10 cellular contexts compared by ENCODE assay signal in genomic region chr1:24108334-24109165, GRCh38. TPM values are rescaled to one million over a fixed set of nuclear protein-coding genes. Genes with fewer than 3 reads are reported as not detected.
DNase-seq lines count a peak whose midpoint lies in the region; TF ChIP-seq lines count a peak whose summit lies in the region.
"Had no signal": no experiment of that assay in that cellular context is flagged by ENCODE, and none has a peak within 500 bp of the region (broad histone marks: within the 10 kb centered on the region; RNA-seq: fewer than 3 reads in every experiment).

No MANE protein-coding gene starts in this region.

- H4K20me1 ChIP-seq in fibroblast of lung (ENCODE audit: control insufficient read depth, extremely low read depth, insufficient read depth, low read length): no peaks in the 10 kb centered on the region

- H3K4me1 ChIP-seq in Peyer's patch (peaks cover 0 to 36% (median 0%) of the 10 kb centered on the region in 4 donors), fibroblast of lung (ENCODE audit: control insufficient read depth, extremely low read depth, insufficient read depth, low read length) (no peaks in the 10 kb centered on the region)

- TF ChIP-seq POLR2A in Peyer's patch (IDR thresholded peaks at IDR 0.05): peak; percentile 14 to 64
- TF ChIP-seq POLR2A in erythroblast (IDR thresholded peaks at IDR 0.05; ENCODE audit: low read length): no peak

- no peak for TF ChIP-seq CTCF in Peyer's patch (IDR thresholded peaks at IDR 0.05)
- no peak for TF ChIP-seq CTCF in fibroblast of lung (conservative IDR thresholded peaks at IDR 0.05 in 1 of 2, IDR thresholded peaks at IDR 0.05 in 1 of 2; ENCODE audit: low read depth in 1 of 2, low read length in 2 of 2)

- peak overlapping the region in 3 of 4 donors; percentile 69 to 96 (median 95) for H3K27ac ChIP-seq in Peyer's patch
- no peak overlapping the region for H3K27ac ChIP-seq in fibroblast of lung (ENCODE audit: insufficient read depth, low read length)
- H3K27ac ChIP-seq: 22Rv1 had no signal

- DNase-seq in DMS53 (lab: John Stamatoyannopoulos, UW) (peak; percentile 21), DMS53 treated with DMSO at 0.1 percent for 48 hours (lab: John Stamatoyannopoulos, UW; ENCODE audit: unreplicated experiment) (no peak), Peyer's patch (peak in 2 of 3 donors; percentile 85 to 91), fibroblast of lung (ENCODE audit: low read depth in 2 of 2) (peak; percentile 43 to 93), renal cortical epithelial cell (ENCODE audit: low read depth) (peak; percentile 49), NCI-H526 treated with DMSO at 0.1 percent for 48 hours (lab: John Stamatoyannopoulos, UW) (no peak), erythroblast (lab: John Stamatoyannopoulos, UW) (no peak), anterior cingulate cortex (lab: John Stamatoyannopoulos, UW) (no peak)
- DNase-seq: NCI-H2029 treated with DMSO at 0.1 percent for 48 hours had no signal

- H3K27me3 ChIP-seq in Peyer's patch: no peaks in the 10 kb centered on the region
- H3K27me3 ChIP-seq in fibroblast of lung (ENCODE audit: control insufficient read depth, insufficient read depth, low read length): peaks cover 6% of the 10 kb centered on the region

- H3K4me3 ChIP-seq in Peyer's patch (peak overlapping the region in 2 of 4 donors; percentile 35), fibroblast of lung (replicated peaks in 1 of 4; ENCODE audit: control extremely low read depth in 1 of 4, insufficient read depth in 1 of 4, low read depth in 3 of 4, low read length in 4 of 4) (no peak overlapping the region)

- no peak overlapping the region for H3K4me2 ChIP-seq in fibroblast of lung (ENCODE audit: extremely low read depth, insufficient read depth, low read length)

- H3K9ac ChIP-seq in fibroblast of lung (ENCODE audit: insufficient read depth, low read length): no peak overlapping the region

- no peak overlapping the region for H2AFZ ChIP-seq in fibroblast of lung (ENCODE audit: low read length)

- no peaks in the 10 kb centered on the region for H3K79me2 ChIP-seq in fibroblast of lung (ENCODE audit: control insufficient read depth, insufficient read depth, low read length)

- H3K9me3 ChIP-seq in Peyer's patch: no peaks in the 10 kb centered on the region
- no peaks in the 10 kb centered on the region for H3K9me3 ChIP-seq in fibroblast of lung (ENCODE audit: control insufficient read depth, insufficient read depth, low read depth, low read length)

- H3K36me3 ChIP-seq in Peyer's patch (no peaks in the 10 kb centered on the region), fibroblast of lung (ENCODE audit: control insufficient read depth, insufficient read depth, low read length) (no peaks in the 10 kb centered on the region)

RNA-seq across cellular contexts. Expression of gene MYOM3, which starts 3.4 kb away (rescaled TPM):
- total RNA-seq in Peyer's patch (10 to 100 TPM; 10.7 to 40.8 (median 24.7) TPM), fibroblast of lung (not detected in 2 replicates), renal cortical epithelial cell (1.5 and 9.0 TPM in 2 replicates)
- not detected in 2 replicates for polyA plus RNA-seq in fibroblast of lung
- not detected in 2 replicates for polyA plus RNA-seq in fibroblast of lung (2012)
- polyA minus RNA-seq in fibroblast of lung (ENCODE audit: low replicate concordance): not detected in 2 replicates

RNA-seq across cellular contexts. Expression of gene IL22RA1, which starts 34.4 kb away (rescaled TPM):
- total RNA-seq in Peyer's patch: 10 to 100 TPM in 3 of 4 donors, 1 to 10 TPM in 1; 9.9 to 87.9 (median 74.5) TPM
- total RNA-seq in fibroblast of lung: under 0.01 TPM in 1 of 2 replicates, not detected in the other
- polyA plus RNA-seq in fibroblast of lung: 0.03 and 0.06 TPM in 2 replicates
- 0.05 and 0.13 TPM in 2 replicates for polyA plus RNA-seq in fibroblast of lung (2012)
- not detected in 2 replicates for polyA minus RNA-seq in fibroblast of lung (ENCODE audit: low replicate concordance)
- 0.05 TPM in 1 of 2 replicates, not detected in the other for total RNA-seq in renal cortical epithelial cell

Comparison
In these comparisons a context has a peak if more than half of its experiments do, and no peak if none do; other contexts are left out.
1. DNase-seq: peak in DMS53 (single experiment), Peyer's patch (2 of 3), fibroblast of lung (2 of 2) and renal cortical epithelial cell (single experiment); none in DMS53 treated with DMSO at 0.1 percent for 48 hours (single experiment), NCI-H526 treated with DMSO at 0.1 percent for 48 hours (single experiment), erythroblast (0 of 2) and anterior cingulate cortex (0 of 58).
2. RNA of gene IL22RA1, which starts 34.4 kb away (total RNA-seq): 9.9 to 87.9 TPM in Peyer's patch; 0.05 TPM in renal cortical epithelial cell and under 0.01 TPM in fibroblast of lung; every median in the first group is over 10 times any median in the second.